In genomic region chr10:33027088-33027487, GRCh38 we compare ENCODE assay signal across 24 cellular contexts.
"Had no signal": no experiment of that assay in that cellular context is flagged by ENCODE, and none has a peak within 500 bp of the region (broad histone marks: within the 10 kb centered on the region; RNA-seq: fewer than 3 reads in every experiment).

No MANE protein-coding gene starts in this region.

- H3K36me3 ChIP-seq: brain microvascular endothelial cell, heart left ventricle, spleen, upper lobe of right lung had no signal

- H3K27me3 ChIP-seq: brain microvascular endothelial cell, heart left ventricle, spleen, upper lobe of right lung had no signal

- H3K27ac ChIP-seq: brain microvascular endothelial cell, dorsolateral prefrontal cortex, spleen, upper lobe of right lung had no signal

- H3K4me3 Mint-ChIP-seq: activated B cell treated with CpG ODN at 0.5 μM for 24 hours; activated CD4-positive, alpha-beta T cell treated with anti-CD3 and anti-CD28 coated beads for 36 hours; central memory CD8-positive, alpha-beta T cell; T-helper 1 cell treated with Interleukin-12 subunit alpha and Interleukin-12 subunit beta and Interleukin-4 antibody, amounts not matched to agents 30 μg/mL and 1 μg/mL, for 36 hours had no signal

- H3K27ac Mint-ChIP-seq: activated B cell treated with CpG ODN at 0.5 μM for 24 hours; activated CD4-positive, alpha-beta T cell treated with anti-CD3 and anti-CD28 coated beads for 36 hours; T-helper 1 cell treated with Interleukin-12 subunit alpha and Interleukin-12 subunit beta and Interleukin-4 antibody, amounts not matched to agents 30 μg/mL and 1 μg/mL, for 36 hours had no signal

- H3K4me1 ChIP-seq: spleen, upper lobe of right lung had no signal

- H3K4me3 ChIP-seq: dorsolateral prefrontal cortex, heart left ventricle, mucosa of descending colon, spleen, upper lobe of right lung had no signal

- DNase-seq: activated B cell treated with CpG ODN at 0.5 μM for 24 hours; activated CD4-positive, alpha-beta T cell treated with anti-CD3 and anti-CD28 coated beads for 36 hours; activated CD4-positive, alpha-beta T cell treated with anti-CD3 and anti-CD28 coated beads, Interleukin-2, amount 50 U/mL, for 4 hours; activated CD8-positive, alpha-beta memory T cell treated with anti-CD3 and anti-CD28 coated beads, Interleukin-2, amount 50 U/mL, for 48 hours; activated effector memory CD4-positive, alpha-beta T cell treated with Interleukin-2 at 50 U/mL for 16 hours; activated naive CD4-positive, alpha-beta T cell treated with anti-CD3 and anti-CD28 coated beads, Interleukin-2, amount 50 U/mL, for 16 hours; activated T-cell treated with anti-CD3 and anti-CD28 coated beads, Interleukin-2, amount 50 U/mL, for 48 hours; anterior cingulate cortex; brain microvascular endothelial cell; dorsolateral prefrontal cortex; effector memory CD8-positive, alpha-beta T cell; heart left ventricle; islet precursor cell; left colon; mesendoderm; mucosa of descending colon; nucleus accumbens; spleen; stimulated activated CD4-positive, alpha-beta T cell treated with anti-CD3 and anti-CD28 coated beads, Interleukin-4, amount 100 ng/mL, for 1 hour; stimulated activated naive CD4-positive, alpha-beta T cell treated with Interleukin-2 at 50 U/mL for 16 hours; upper lobe of right lung had no signal

- ATAC-seq: effector memory CD8-positive, alpha-beta T cell; left colon; mucosa of descending colon; sciatic nerve; upper lobe of right lung had no signal

- H3K9me3 Mint-ChIP-seq: activated B cell treated with CpG ODN at 0.5 μM for 24 hours; central memory CD8-positive, alpha-beta T cell; effector memory CD8-positive, alpha-beta T cell; T-helper 1 cell treated with Interleukin-12 subunit alpha and Interleukin-12 subunit beta and Interleukin-4 antibody, amounts not matched to agents 30 μg/mL and 1 μg/mL, for 36 hours had no signal

- H3K9me3 ChIP-seq: heart left ventricle, mucosa of descending colon, spleen, upper lobe of right lung had no signal

- H3K27me3 Mint-ChIP-seq: activated B cell treated with CpG ODN at 0.5 μM for 24 hours; activated CD4-positive, alpha-beta T cell treated with anti-CD3 and anti-CD28 coated beads for 36 hours; central memory CD8-positive, alpha-beta T cell; effector memory CD8-positive, alpha-beta T cell had no signal
